In the genomic region with DNA sequence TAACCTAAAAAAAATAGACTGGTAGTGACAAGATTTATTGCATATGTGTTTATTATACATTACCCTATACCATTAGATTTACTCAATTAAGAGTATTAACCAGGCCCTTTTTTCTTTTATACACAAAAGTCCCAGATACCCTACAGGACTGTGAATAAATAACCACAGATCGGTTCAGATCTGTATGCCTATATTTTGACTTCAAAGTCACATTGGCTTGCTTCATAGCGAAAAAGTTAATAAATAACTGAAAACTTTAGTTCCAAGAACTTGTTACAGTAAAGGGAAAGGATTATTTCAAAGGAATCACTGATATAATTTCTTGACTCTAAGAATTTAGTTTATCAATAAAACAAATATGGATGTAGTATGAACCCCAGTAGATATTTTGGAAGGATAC, we compare ENCODE assay signal across 14 cellular contexts. TPM values are rescaled to one million over a fixed set of nuclear protein-coding genes. Genes with fewer than 3 reads are reported as not detected.
DNase-seq lines count a peak whose midpoint lies in the region; ATAC-seq, FAIRE-seq and TF ChIP-seq lines count a peak whose summit lies in the region.
"Had no signal": no experiment of that assay in that cellular context is flagged by ENCODE, and none has a peak within 500 bp of the region (broad histone marks: within the 10 kb centered on the region; RNA-seq: fewer than 3 reads in every experiment).

No MANE protein-coding gene starts in this region.

- no peak overlapping the region for H3K18ac ChIP-seq in mesenchymal stem cell (ENCODE audit: low read depth in 1 of 2, low read length in 2 of 2)

- no peak overlapping the region for H2AK5ac ChIP-seq in mesenchymal stem cell (ENCODE audit: low read length, severe bottlenecking)

- no peak overlapping the region for H2BK120ac ChIP-seq in mesenchymal stem cell (ENCODE audit: low read depth, low read length)

- no peak overlapping the region for H3K4ac ChIP-seq in mesenchymal stem cell (ENCODE audit: low read depth in 1 of 2, low read length in 2 of 2)

- peak overlapping the region; percentile 50 for H3K27ac Mint-ChIP-seq in Caco-2 (ENCODE audit: unreplicated experiment)
- no peak overlapping the region for H3K27ac Mint-ChIP-seq in mesothelial cell of epicardium
- H3K27ac Mint-ChIP-seq: CD8-positive, alpha-beta T cell; HFFc6 had no signal

- TF ChIP-seq CTCF in Caco-2 (IDR thresholded peaks at IDR 0.05; ENCODE audit: insufficient read depth in 1 of 2, low read depth in 1 of 2, low read length in 1 of 2, severe bottlenecking in 1 of 2, unreplicated experiment in 1 of 2) (no peak), kidney (IDR thresholded peaks at IDR 0.05; ENCODE audit: borderline replicate concordance, extremely low read depth, insufficient read depth) (no peak), transverse colon (IDR thresholded peaks at IDR 0.05) (no peak), mesothelial cell of epicardium (IDR thresholded peaks at IDR 0.05; ENCODE audit: unreplicated experiment) (no peak)

- TF ChIP-seq POLR2A in transverse colon (IDR thresholded peaks at IDR 0.05): no peak

- H3K9me3 Mint-ChIP-seq in Caco-2 (ENCODE audit: unreplicated experiment) (no peaks in the 10 kb centered on the region), mesothelial cell of epicardium (no peaks in the 10 kb centered on the region)
- H3K9me3 Mint-ChIP-seq: CD14-positive monocyte; CD8-positive, alpha-beta T cell; HFFc6 had no signal

- H3K9ac ChIP-seq in kidney (ENCODE audit: low read length in 2 of 2) (no peak overlapping the region), mesenchymal stem cell (ENCODE audit: low read length) (no peak overlapping the region)

- H3K36me3 Mint-ChIP-seq in Caco-2 (ENCODE audit: insufficient read depth, unreplicated experiment) (peaks cover 6% of the 10 kb centered on the region), mesothelial cell of epicardium (peaks cover 21% of the 10 kb centered on the region)

- POLR2A ChIA-PET in Caco-2 (lab: Charles Lee): no interaction called here

- H2BK5ac ChIP-seq in mesenchymal stem cell (ENCODE audit: low read depth, low read length, poor library complexity, severe bottlenecking): no peak overlapping the region

- H3K14ac ChIP-seq in mesenchymal stem cell (ENCODE audit: low read length in 2 of 2): no peak overlapping the region

- H3K79me1 ChIP-seq in mesenchymal stem cell (replicated peaks; ENCODE audit: low read length, poor library complexity, severe bottlenecking): peaks cover 11% of the 10 kb centered on the region

- H3K4me1 ChIP-seq in Caco-2: peaks cover 60% of the 10 kb centered on the region
- peaks cover 5 to 19% of the 10 kb centered on the region in 2 donors for H3K4me1 ChIP-seq in kidney (ENCODE audit: control insufficient read depth in 1 of 2, insufficient read depth in 1 of 2, low read depth in 1 of 2, low read length in 2 of 2)
- H3K4me1 ChIP-seq in mesenchymal stem cell (ENCODE audit: control insufficient read depth, insufficient read depth, low read depth, low read length): peaks cover 6% of the 10 kb centered on the region
- peaks cover 0 to 60% (median 28%) of the 10 kb centered on the region in 4 donors for H3K4me1 ChIP-seq in transverse colon

- DNase-seq in Caco-2 (no peak), kidney (no peak), mesenchymal stem cell (no peak), transverse colon (no peak), substantia nigra (lab: John Stamatoyannopoulos, UW) (no peak), mesothelial cell of epicardium (ENCODE audit: low spot score in 2 of 2, unreplicated experiment in 2 of 2) (no peak)
- DNase-seq: CD8-positive, alpha-beta T cell; COR-L47; DMS53; HCEC 1CT; HFFc6; IMR-90 had no signal

- H3K4me1 Mint-ChIP-seq in Caco-2 (ENCODE audit: low read depth, unreplicated experiment) (peaks cover 22% of the 10 kb centered on the region), mesothelial cell of epicardium (no peaks in the 10 kb centered on the region)
- H3K4me1 Mint-ChIP-seq: CD14-positive monocyte had no signal

- no peaks in the 10 kb centered on the region for H3K27me3 Mint-ChIP-seq in Caco-2 (ENCODE audit: insufficient read depth, unreplicated experiment)
- no peaks in the 10 kb centered on the region for H3K27me3 Mint-ChIP-seq in mesothelial cell of epicardium (ENCODE audit: low read depth)

- in situ Hi-C loops in transverse colon (cut with MboI; ENCODE audit: low pct_ligation_motif_present in 1 of 4, low pct_unique_long_range_greater_than_20kb in 1 of 4, low sequenced_read_pairs in 3 of 4): no loop called here

- H3K4me3 ChIP-seq in Caco-2 (ENCODE audit: low read depth, low read length): no peak overlapping the region
- no peak overlapping the region for H3K4me3 ChIP-seq in kidney (ENCODE audit: low read length in 2 of 2)
- no peak overlapping the region for H3K4me3 ChIP-seq in mesenchymal stem cell (ENCODE audit: insufficient read depth in 1 of 2, low read depth in 1 of 2, low read length in 2 of 2)
- no peak overlapping the region for H3K4me3 ChIP-seq in transverse colon

- ATAC-seq in HG03342 (IDR thresholded peaks at IDR 0.05; ENCODE audit: unreplicated experiment): no peak
- ATAC-seq: CD8-positive, alpha-beta T cell had no signal

- no peak overlapping the region for H2BK15ac ChIP-seq in mesenchymal stem cell (ENCODE audit: low read depth, poor library complexity, severe bottlenecking)

- CTCF ChIA-PET in Caco-2 (lab: Charles Lee): no interaction called here

- H3K27me3 ChIP-seq in Caco-2 (replicated peaks; ENCODE audit: control insufficient read depth, insufficient read depth, low read length): no peaks in the 10 kb centered on the region
- H3K27me3 ChIP-seq in mesenchymal stem cell (ENCODE audit: control insufficient read depth in 1 of 2, insufficient read depth in 1 of 2, low read length in 2 of 2): no peaks in the 10 kb centered on the region
- no peaks in the 10 kb centered on the region for H3K27me3 ChIP-seq in transverse colon

- H3K27ac ChIP-seq in kidney (ENCODE audit: low read depth in 2 of 2, low read length in 2 of 2) (peak overlapping the region in 1 of 2 donors; percentile 36), mesenchymal stem cell (ENCODE audit: low read length, poor library complexity, severe bottlenecking) (peak overlapping the region; percentile 76), transverse colon (peak overlapping the region in 3 of 4 donors; percentile 66 to 74 (median 73)), substantia nigra (ENCODE audit: low read depth, low read length, poor library complexity, severe bottlenecking) (no peak overlapping the region)

- WGBS in mesenchymal stem cell: 100% methylated on average over 1 of the region's 2 CpGs
- WGBS in transverse colon (ENCODE audit: low coverage in 1 of 2), 2 donors: 48 to 59% methylated on average over 2 of the region's 2 CpGs

- H3K36me3 ChIP-seq in Caco-2 (ENCODE audit: control insufficient read depth, insufficient read depth, low read length): no peaks in the 10 kb centered on the region
- no peaks in the 10 kb centered on the region for H3K36me3 ChIP-seq in kidney (ENCODE audit: control insufficient read depth in 1 of 2, insufficient read depth in 2 of 2, low read length in 2 of 2)
- H3K36me3 ChIP-seq in mesenchymal stem cell (ENCODE audit: control insufficient read depth in 1 of 2, insufficient read depth in 2 of 2, low read depth in 1 of 2, low read length in 2 of 2): peaks cover 4 to 72% of the 10 kb centered on the region in 2 experiments
- H3K36me3 ChIP-seq in transverse colon: peaks cover 0 to 4% (median 0%) of the 10 kb centered on the region in 4 donors

- intact Hi-C loops in Caco-2 (cut with micrococcal nuclease; ENCODE audit: unreplicated experiment): loop anchor here (2.0 to 5.0 kb wide), 2 partner anchors 60 to 67 kb away; a partner anchor contains a TSS
- intact Hi-C loops in kidney (cut with DNase I): no loop called here
- intact Hi-C loops in transverse colon (cut with DNase I; ENCODE audit: low total_unique reads): no loop called here

- no peak overlapping the region for H2BK12ac ChIP-seq in mesenchymal stem cell (ENCODE audit: low read length in 2 of 2)

- H3K4me2 ChIP-seq in mesenchymal stem cell (ENCODE audit: low read length, poor library complexity, severe bottlenecking): no peak overlapping the region

- peak; percentile 58 for FAIRE-seq in kidney (lab: Jason Lieb, UNC)

- H4K8ac ChIP-seq in mesenchymal stem cell (ENCODE audit: low read length): no peak overlapping the region

- TF ChIP-seq EP300 in transverse colon (IDR thresholded peaks at IDR 0.05; ENCODE audit: low read depth): no peak

- H3K4me3 Mint-ChIP-seq in Caco-2 (ENCODE audit: unreplicated experiment) (peak overlapping the region; percentile 11), mesothelial cell of epicardium (no peak overlapping the region)
- H3K4me3 Mint-ChIP-seq: CD14-positive monocyte; CD8-positive, alpha-beta T cell; HFFc6 had no signal

- H3K9me3 ChIP-seq in Caco-2: no peaks in the 10 kb centered on the region
- no peaks in the 10 kb centered on the region for H3K9me3 ChIP-seq in kidney (ENCODE audit: control insufficient read depth in 1 of 2, low read length in 2 of 2)
- no peaks in the 10 kb centered on the region for H3K9me3 ChIP-seq in mesenchymal stem cell (ENCODE audit: control insufficient read depth, low read length)
- no peaks in the 10 kb centered on the region for H3K9me3 ChIP-seq in transverse colon

- BruUV-seq in Caco-2 (replicated peaks; lab: Mats Ljungman, UMichigan): no TSS peak

- H4K91ac ChIP-seq in mesenchymal stem cell (ENCODE audit: low read length): no peak overlapping the region

- no peak overlapping the region for H2AFZ ChIP-seq in mesenchymal stem cell (ENCODE audit: low read depth, low read length)

- H3K23ac ChIP-seq in mesenchymal stem cell (ENCODE audit: low read length in 2 of 2): no peak overlapping the region

RNA-seq across cellular contexts. Expression of a gene that starts 41.8 kb away (rescaled TPM):
- total RNA-seq in Caco-2 (2022): 8.7 and 15.1 TPM in 2 replicates
- 23.0 TPM for total RNA-seq in kidney
- 109 TPM for polyA plus RNA-seq in kidney (ENCODE audit: insufficient read depth, low read depth, low replicate concordance)
- 32.5 TPM for polyA plus RNA-seq in mesenchymal stem cell (2013, experiment 1 of 2)
- polyA plus RNA-seq in mesenchymal stem cell (2013, experiment 2 of 2): 31.7 TPM
- total RNA-seq in transverse colon: 10 to 100 TPM in 1 of 4 donors, 1 to 10 TPM in 1, not detected in 2; 7.3 to 21.6 TPM
- total RNA-seq in mesothelial cell of epicardium: 10.4 to 14.7 TPM (median 10.7 TPM) in 3 replicates
